In genomic region chr2:180947208-180947689, GRCh38 we compare ENCODE assay signal across 35 cellular contexts.
"Had no signal": no experiment of that assay in that cellular context is flagged by ENCODE, and none has a peak within 500 bp of the region (broad histone marks: within the 10 kb centered on the region; RNA-seq: fewer than 3 reads in every experiment).

No MANE protein-coding gene starts in this region.

- H3K36me3 Mint-ChIP-seq: activated CD4-positive, alpha-beta memory T cell treated with anti-CD3 and anti-CD28 coated beads for 36 hours; activated CD8-positive, alpha-beta memory T cell treated with anti-CD3 and anti-CD28 coated beads, Interleukin-2, amount 10 ng/mL, durations not matched to agents 7 days and 5 days; activated naive CD4-positive, alpha-beta T cell treated with anti-CD3 and anti-CD28 coated beads, Interleukin-2, amount 50 U/mL, for 24 hours; activated naive CD8-positive, alpha-beta T cell treated with anti-CD3 and anti-CD28 coated beads for 36 hours had no signal

- H3K27ac Mint-ChIP-seq: activated CD4-positive, alpha-beta memory T cell treated with anti-CD3 and anti-CD28 coated beads for 36 hours; activated CD4-positive, alpha-beta T cell treated with anti-CD3 and anti-CD28 coated beads for 36 hours; activated CD4-positive, alpha-beta T cell treated with anti-CD3 and anti-CD28 coated beads, Interleukin-2, amount 10 ng/mL, durations not matched to agents 24 days and 14 days; activated CD8-positive, alpha-beta memory T cell treated with anti-CD3 and anti-CD28 coated beads, Interleukin-2, amount 10 ng/mL, durations not matched to agents 7 days and 5 days; activated CD8-positive, alpha-beta T cell treated with anti-CD3 and anti-CD28 coated beads, Interleukin-2, amount 10 ng/mL, durations not matched to agents 7 days and 5 days; activated naive CD4-positive, alpha-beta T cell treated with anti-CD3 and anti-CD28 coated beads for 36 hours; activated naive CD4-positive, alpha-beta T cell treated with anti-CD3 and anti-CD28 coated beads, Interleukin-2, amount 50 U/mL, for 24 hours; activated naive CD8-positive, alpha-beta T cell treated with anti-CD3 and anti-CD28 coated beads for 36 hours; activated naive CD8-positive, alpha-beta T cell treated with anti-CD3 and anti-CD28 coated beads, Interleukin-2, amount 50 U/mL, for 24 hours; activated T-helper 1 cell treated with anti-CD3 and anti-CD28 coated beads, Interleukin-12 subunit alpha, Interleukin-12 subunit beta, Interleukin-2, Interleukin-4 antibody, amounts not matched to agents 30 ng/mL and 10 ng/mL and 1 ng/mL, durations not matched to agents 14 hours and 24 hours and 36 hours; activated T-helper 2 cell treated with anti-CD3 and anti-CD28 coated beads, Interferon-gamma antibody, Interleukin-2, Interleukin-4, amounts not matched to agents 10 μg/mL and 5 μg/mL and 100 μg/mL, durations not matched to agents 14 hours and 24 hours and 36 hours; dendritic cell treated with granulocyte-macrophage colony-stimulating factor and Interleukin-4, amounts not matched to agents 40 ng/mL and 50 ng/mL, for 4 days; endodermal cell; T-helper 17 cell; T-helper 2 cell treated with Interferon-gamma antibody and Interleukin-4, amounts not matched to agents 5 μg/mL and 100 μg/mL, for 36 hours had no signal

- H3K27me3 Mint-ChIP-seq: dendritic cell treated with granulocyte-macrophage colony-stimulating factor and Interleukin-4, amounts not matched to agents 40 ng/mL and 50 ng/mL, for 4 days had no signal

- H3K4me1 Mint-ChIP-seq: activated CD4-positive, alpha-beta T cell treated with anti-CD3 and anti-CD28 coated beads, Interleukin-2, amount 10 ng/mL, durations not matched to agents 24 days and 14 days; activated naive CD4-positive, alpha-beta T cell treated with anti-CD3 and anti-CD28 coated beads, Interleukin-2, amount 50 U/mL, for 24 hours; activated naive CD8-positive, alpha-beta T cell treated with anti-CD3 and anti-CD28 coated beads, Interleukin-2, amount 50 U/mL, for 24 hours; endodermal cell; T-helper 17 cell had no signal

- H3K9me3 ChIP-seq: adrenal gland, body of pancreas, gastroesophageal sphincter, heart right ventricle had no signal

- H3K4me3 Mint-ChIP-seq: activated CD4-positive, alpha-beta memory T cell treated with anti-CD3 and anti-CD28 coated beads for 36 hours; activated CD4-positive, alpha-beta T cell treated with anti-CD3 and anti-CD28 coated beads for 36 hours; activated CD4-positive, alpha-beta T cell treated with anti-CD3 and anti-CD28 coated beads, Interleukin-2, amount 10 ng/mL, durations not matched to agents 24 days and 14 days; activated CD8-positive, alpha-beta memory T cell treated with anti-CD3 and anti-CD28 coated beads, Interleukin-2, amount 10 ng/mL, durations not matched to agents 7 days and 5 days; activated CD8-positive, alpha-beta T cell treated with anti-CD3 and anti-CD28 coated beads, Interleukin-2, amount 10 ng/mL, durations not matched to agents 7 days and 5 days; activated naive CD4-positive, alpha-beta T cell treated with anti-CD3 and anti-CD28 coated beads for 36 hours; activated naive CD4-positive, alpha-beta T cell treated with anti-CD3 and anti-CD28 coated beads, Interleukin-2, amount 50 U/mL, for 24 hours; activated naive CD8-positive, alpha-beta T cell treated with anti-CD3 and anti-CD28 coated beads for 36 hours; activated naive CD8-positive, alpha-beta T cell treated with anti-CD3 and anti-CD28 coated beads, Interleukin-2, amount 50 U/mL, for 24 hours; activated T-helper 1 cell treated with anti-CD3 and anti-CD28 coated beads, Interleukin-12 subunit alpha, Interleukin-12 subunit beta, Interleukin-2, Interleukin-4 antibody, amounts not matched to agents 30 ng/mL and 10 ng/mL and 1 ng/mL, durations not matched to agents 14 hours and 24 hours and 36 hours; dendritic cell treated with granulocyte-macrophage colony-stimulating factor and Interleukin-4, amounts not matched to agents 40 ng/mL and 50 ng/mL, for 4 days; endodermal cell; T-helper 17 cell; T-helper 2 cell treated with Interferon-gamma antibody and Interleukin-4, amounts not matched to agents 5 μg/mL and 100 μg/mL, for 36 hours had no signal

- H3K4me3 ChIP-seq: adrenal gland, body of pancreas, coronary artery, dorsolateral prefrontal cortex, gastroesophageal sphincter, heart right ventricle had no signal

- H3K4me1 ChIP-seq: adrenal gland, body of pancreas, gastroesophageal sphincter, heart right ventricle had no signal

- H3K36me3 ChIP-seq: adrenal gland, gastroesophageal sphincter, heart right ventricle had no signal

- H3K27ac ChIP-seq: adrenal gland, body of pancreas, coronary artery, dorsolateral prefrontal cortex, gastroesophageal sphincter, heart right ventricle had no signal

- ATAC-seq: activated CD4-positive, alpha-beta T cell treated with anti-CD3 and anti-CD28 coated beads for 36 hours; activated CD8-positive, alpha-beta memory T cell treated with anti-CD3 and anti-CD28 coated beads, Interleukin-2, amount 10 ng/mL, durations not matched to agents 7 days and 5 days; activated CD8-positive, alpha-beta T cell treated with anti-CD3 and anti-CD28 coated beads, Interleukin-2, amount 10 ng/mL, durations not matched to agents 7 days and 5 days; activated naive CD8-positive, alpha-beta T cell treated with anti-CD3 and anti-CD28 coated beads, Interleukin-2, amount 50 U/mL, for 24 hours; body of pancreas; esophagus mucosa; gastroesophageal sphincter; heart right ventricle; T-helper 17 cell had no signal

- H3K9me3 Mint-ChIP-seq: activated CD4-positive, alpha-beta memory T cell treated with anti-CD3 and anti-CD28 coated beads for 36 hours; activated CD4-positive, alpha-beta T cell treated with anti-CD3 and anti-CD28 coated beads, Interleukin-2, amount 10 ng/mL, durations not matched to agents 24 days and 14 days; activated naive CD4-positive, alpha-beta T cell treated with anti-CD3 and anti-CD28 coated beads for 36 hours; activated naive CD4-positive, alpha-beta T cell treated with anti-CD3 and anti-CD28 coated beads, Interleukin-2, amount 50 U/mL, for 24 hours; activated naive CD8-positive, alpha-beta T cell treated with anti-CD3 and anti-CD28 coated beads for 36 hours; activated naive CD8-positive, alpha-beta T cell treated with anti-CD3 and anti-CD28 coated beads, Interleukin-2, amount 50 U/mL, for 24 hours; activated T-helper 1 cell treated with anti-CD3 and anti-CD28 coated beads, Interleukin-12 subunit alpha, Interleukin-12 subunit beta, Interleukin-2, Interleukin-4 antibody, amounts not matched to agents 30 ng/mL and 10 ng/mL and 1 ng/mL, durations not matched to agents 14 hours and 24 hours and 36 hours; activated T-helper 2 cell treated with anti-CD3 and anti-CD28 coated beads, Interferon-gamma antibody, Interleukin-2, Interleukin-4, amounts not matched to agents 10 μg/mL and 5 μg/mL and 100 μg/mL, durations not matched to agents 14 hours and 24 hours and 36 hours; dendritic cell treated with granulocyte-macrophage colony-stimulating factor and Interleukin-4, amounts not matched to agents 40 ng/mL and 50 ng/mL, for 4 days; endodermal cell; T-helper 2 cell treated with Interferon-gamma antibody and Interleukin-4, amounts not matched to agents 5 μg/mL and 100 μg/mL, for 36 hours had no signal

- DNase-seq: activated CD4-positive, alpha-beta memory T cell treated with anti-CD3 and anti-CD28 coated beads for 36 hours; activated CD4-positive, alpha-beta T cell treated with anti-CD3 and anti-CD28 coated beads for 36 hours; activated CD4-positive, alpha-beta T cell treated with anti-CD3 and anti-CD28 coated beads, Interleukin-2, amount 10 ng/mL, durations not matched to agents 24 days and 14 days; activated CD4-positive, CD25-positive, alpha-beta regulatory T cell; activated CD4-positive, CD25-positive, alpha-beta regulatory T cell treated with anti-CD3 and anti-CD28 coated beads, Interleukin-2, amount 50 U/mL, for 72 hours; activated CD8-positive, alpha-beta memory T cell treated with anti-CD3 and anti-CD28 coated beads, Interleukin-2, amount 10 ng/mL, durations not matched to agents 7 days and 5 days; activated CD8-positive, alpha-beta memory T cell treated with anti-CD3 and anti-CD28 coated beads, Interleukin-2, amount 50 U/mL, for 4 hours; activated CD8-positive, alpha-beta T cell treated with anti-CD3 and anti-CD28 coated beads, Interleukin-2, amount 10 ng/mL, durations not matched to agents 7 days and 5 days; activated effector memory CD4-positive, alpha-beta T cell treated with anti-CD3 and anti-CD28 coated beads, Interleukin-2, amount 50 U/mL, for 16 hours; activated naive CD4-positive, alpha-beta T cell treated with anti-CD3 and anti-CD28 coated beads for 36 hours; activated naive CD8-positive, alpha-beta T cell treated with anti-CD3 and anti-CD28 coated beads for 36 hours; activated naive CD8-positive, alpha-beta T cell treated with anti-CD3 and anti-CD28 coated beads, Interleukin-2, amount 50 U/mL, for 24 hours; activated T-cell treated with anti-CD3 and anti-CD28 coated beads, Interleukin-2, amount 50 U/mL, for 1 hour; activated T-cell treated with anti-CD3 and anti-CD28 coated beads, Interleukin-2, amount 50 U/mL, for 48 hours; adrenal gland; amygdala; aorta; body of pancreas; central memory CD4-positive, alpha-beta T cell; dorsolateral prefrontal cortex; effector memory CD4-positive, alpha-beta T cell; endodermal cell; foreskin melanocyte; heart right ventricle; T-helper 1 cell; T-helper 17 cell; T1000 had no signal
